1 cellular context compared by ENCODE assay signal in genomic region chrX:69161786-69162349, GRCh38.
TF ChIP-seq lines count a peak whose summit lies in the region.

No MANE protein-coding gene starts in this region.

TF ChIP-seq in IMR-90, 13 proteins besides CTCF, POLR2A, EP300 and RAD21:
- TF ChIP-seq RFX5 (IDR thresholded peaks at IDR 0.05; ENCODE audit: low read depth, low read length) (no peak), USF2 (IDR thresholded peaks at IDR 0.05; ENCODE audit: low read depth, low read length) (no peak), CEBPB (IDR thresholded peaks at IDR 0.05; ENCODE audit: low read depth, low read length) (no peak), MAZ (IDR thresholded peaks at IDR 0.05; ENCODE audit: borderline replicate concordance, low read depth, low read length) (no peak), SMC3 (IDR thresholded peaks at IDR 0.05; ENCODE audit: low read depth, low read length) (no peak)
